20 cellular contexts compared by ENCODE assay signal in genomic region chr13:45882626-45883025, GRCh38. TPM values are rescaled to one million over a fixed set of nuclear protein-coding genes. Genes with fewer than 3 reads are reported as not detected.
"Had no signal": no experiment of that assay in that cellular context is flagged by ENCODE, and none has a peak within 500 bp of the region (broad histone marks: within the 10 kb centered on the region; RNA-seq: fewer than 3 reads in every experiment).

No MANE protein-coding gene starts in this region.

- H3K36me3 ChIP-seq: adrenal gland, left ventricle myocardium inferior, WERI-Rb-1 had no signal

- H3K4me3 ChIP-seq: adrenal gland, body of pancreas, coronary artery, left ventricle myocardium inferior, psoas muscle had no signal

- H3K4me1 ChIP-seq: adrenal gland, body of pancreas, foreskin keratinocyte had no signal

- H3K36me3 Mint-ChIP-seq: activated naive CD4-positive, alpha-beta T cell treated with anti-CD3 and anti-CD28 coated beads, Interleukin-2, amount 50 U/mL, for 24 hours; natural killer cell treated with Interleukin-12 subunit alpha and Interleukin-12 subunit beta and Interleukin-15 and Interleukin-18, amount 100 ng/mL, for 72 hours; type B pancreatic cell had no signal

- ATAC-seq: body of pancreas; foreskin keratinocyte; natural killer cell treated with Interleukin-12 subunit alpha and Interleukin-12 subunit beta and Interleukin-15 and Interleukin-18, amount 100 ng/mL, for 72 hours; psoas muscle; sciatic nerve; stimulated activated naive CD8-positive, alpha-beta T cell treated with anti-CD3 and anti-CD28 coated beads, Interleukin-15, Interleukin-2, amounts not matched to agents 100 U/mL and 50 U/mL, for 24 hours had no signal

- H3K4me3 Mint-ChIP-seq: activated CD4-positive, alpha-beta memory T cell treated with anti-CD3 and anti-CD28 coated beads, Interleukin-2, amount 10 ng/mL, durations not matched to agents 7 days and 5 days; activated naive CD4-positive, alpha-beta T cell treated with anti-CD3 and anti-CD28 coated beads, Interleukin-2, amount 50 U/mL, for 24 hours; activated T-cell treated with anti-CD3 and anti-CD28 coated beads, Interleukin-2, amount 50 U/mL, for 24 hours; natural killer cell treated with Interleukin-12 subunit alpha and Interleukin-12 subunit beta and Interleukin-15 and Interleukin-18, amount 100 ng/mL, for 72 hours; T-helper 1 cell treated with Interleukin-12 subunit alpha and Interleukin-12 subunit beta and Interleukin-4 antibody, amounts not matched to agents 30 μg/mL and 1 μg/mL, for 36 hours; type B pancreatic cell had no signal

- H3K27ac Mint-ChIP-seq: activated CD4-positive, alpha-beta memory T cell treated with anti-CD3 and anti-CD28 coated beads, Interleukin-2, amount 10 ng/mL, durations not matched to agents 7 days and 5 days; activated naive CD4-positive, alpha-beta T cell treated with anti-CD3 and anti-CD28 coated beads, Interleukin-2, amount 50 U/mL, for 24 hours; activated T-cell treated with anti-CD3 and anti-CD28 coated beads, Interleukin-2, amount 50 U/mL, for 24 hours; natural killer cell treated with Interleukin-12 subunit alpha and Interleukin-12 subunit beta and Interleukin-15 and Interleukin-18, amount 100 ng/mL, for 72 hours; T-helper 1 cell treated with Interleukin-12 subunit alpha and Interleukin-12 subunit beta and Interleukin-4 antibody, amounts not matched to agents 30 μg/mL and 1 μg/mL, for 36 hours; type B pancreatic cell had no signal

- DNase-seq: activated CD4-positive, alpha-beta memory T cell treated with anti-CD3 and anti-CD28 coated beads, Interleukin-2, amount 10 ng/mL, durations not matched to agents 7 days and 5 days; activated CD4-positive, alpha-beta T cell treated with anti-CD3 and anti-CD28 coated beads for 4 hours; activated effector memory CD4-positive, alpha-beta T cell treated with Interleukin-2 at 50 U/mL for 16 hours; activated T-cell treated with anti-CD3 and anti-CD28 coated beads, Interleukin-2, amount 50 U/mL, for 24 hours; adrenal gland; body of pancreas; central memory CD4-positive, alpha-beta T cell; effector CD4-positive, alpha-beta T cell; foreskin keratinocyte; left ventricle myocardium inferior; psoas muscle; stimulated activated naive CD8-positive, alpha-beta T cell treated with anti-CD3 and anti-CD28 coated beads, Interleukin-15, Interleukin-2, amounts not matched to agents 100 U/mL and 50 U/mL, for 24 hours; WERI-Rb-1 had no signal

- H3K4me1 Mint-ChIP-seq: activated CD4-positive, alpha-beta memory T cell treated with anti-CD3 and anti-CD28 coated beads, Interleukin-2, amount 10 ng/mL, durations not matched to agents 7 days and 5 days; activated naive CD4-positive, alpha-beta T cell treated with anti-CD3 and anti-CD28 coated beads, Interleukin-2, amount 50 U/mL, for 24 hours had no signal

- H3K27me3 Mint-ChIP-seq: activated T-cell treated with anti-CD3 and anti-CD28 coated beads, Interleukin-2, amount 50 U/mL, for 24 hours had no signal

- H3K9me3 ChIP-seq: adrenal gland, body of pancreas, left ventricle myocardium inferior, psoas muscle had no signal

- H3K27me3 ChIP-seq: adrenal gland, body of pancreas, foreskin keratinocyte had no signal

- H3K27ac ChIP-seq: adrenal gland, body of pancreas, coronary artery, foreskin keratinocyte, left ventricle myocardium inferior, psoas muscle, WERI-Rb-1 had no signal

- H3K9me3 Mint-ChIP-seq: activated CD4-positive, alpha-beta memory T cell treated with anti-CD3 and anti-CD28 coated beads, Interleukin-2, amount 10 ng/mL, durations not matched to agents 7 days and 5 days; activated naive CD4-positive, alpha-beta T cell treated with anti-CD3 and anti-CD28 coated beads, Interleukin-2, amount 50 U/mL, for 24 hours; activated T-cell treated with anti-CD3 and anti-CD28 coated beads, Interleukin-2, amount 50 U/mL, for 24 hours; natural killer cell treated with Interleukin-12 subunit alpha and Interleukin-12 subunit beta and Interleukin-15 and Interleukin-18, amount 100 ng/mL, for 72 hours; T-helper 1 cell treated with Interleukin-12 subunit alpha and Interleukin-12 subunit beta and Interleukin-4 antibody, amounts not matched to agents 30 μg/mL and 1 μg/mL, for 36 hours had no signal

RNA-seq across cellular contexts. Expression of gene SIAH3, which starts 31.1 kb away (rescaled TPM):
- total RNA-seq: left ventricle myocardium inferior; natural killer cell treated with Interleukin-12 subunit alpha and Interleukin-12 subunit beta and Interleukin-15 and Interleukin-18, amount 100 ng/mL, for 72 hours; osteoblast; sciatic nerve had no signal
